Comparison of ENCODE assay signal across 8 cellular contexts in genomic region chr1:26111530-26112406, GRCh38. TPM values are rescaled to one million over a fixed set of nuclear protein-coding genes. Genes with fewer than 3 reads are reported as not detected.
DNase-seq lines count a peak whose midpoint lies in the region; ATAC-seq, FAIRE-seq and TF ChIP-seq lines count a peak whose summit lies in the region.

Gene PDIK1L (plus strand): TSS chr1:26111824. CDS start chr1:26114309, 2,485 bp downstream.

- no peak for FAIRE-seq in small intestine (lab: Jason Lieb, UNC)

- ATAC-seq in GM18909 (IDR thresholded peaks at IDR 0.05; ENCODE audit: poor library complexity, unreplicated experiment) (peak; percentile 70), HG03159 (IDR thresholded peaks at IDR 0.05; ENCODE audit: unreplicated experiment) (peak; percentile 69)

- peaks cover 3 to 4% of the 10 kb centered on the region in 2 donors for H3K4me1 ChIP-seq in small intestine (ENCODE audit: control insufficient read depth in 2 of 2, insufficient read depth in 1 of 2, low read depth in 1 of 2, low read length in 1 of 2)

- peak within 1 kb of the TSS; percentile 97 for H3K27ac ChIP-seq in WERI-Rb-1
- H3K27ac ChIP-seq in small intestine (ENCODE audit: low read depth in 1 of 2, low read length in 1 of 2), result peak within 1 kb of the TSS; percentile 93 to 95

- TF ChIP-seq CTCF in WERI-Rb-1 (IDR thresholded peaks at IDR 0.05; ENCODE audit: low read depth, low read length), result no peak

- H3K36me3 ChIP-seq in WERI-Rb-1 (peaks cover 40% of the 10 kb centered on the region), small intestine (ENCODE audit: control insufficient read depth in 2 of 2, insufficient read depth in 2 of 2, low read length in 2 of 2) (no peaks in the 10 kb centered on the region)

- 0 to 1% (median 0%) methylated on average over 59 to 96 of the region's 96 CpGs for WGBS in small intestine, 3 donors

- in situ Hi-C loops in ACHN (cut with HindIII; ENCODE audit: low pct_ligation_motif_present, low pct_unique_long_range_greater_than_20kb, low sequenced_read_pairs) (no loop called here), T47D (cut with HindIII; ENCODE audit: low pct_unique_long_range_greater_than_20kb, low sequenced_read_pairs) (no loop called here)

- DNase-seq in ACHN, result peak; percentile 93
- DNase-seq in NCI-H2227 (lab: John Stamatoyannopoulos, UW; ENCODE audit: unreplicated experiment), result peak; percentile 98
- peak; percentile 94 for DNase-seq in WERI-Rb-1
- DNase-seq in T47D (ENCODE audit: low read depth in 1 of 2, low spot score in 1 of 2), result peak; percentile 79 to 96
- peak; percentile 91 for DNase-seq in iPS-NIHi7 (ENCODE audit: extremely low spot score)
- peak; percentile 94 for DNase-seq in small intestine

- H3K4me3 ChIP-seq in WERI-Rb-1 (ENCODE audit: low read depth, low read length) (peak within 1 kb of the TSS; percentile 72), small intestine (ENCODE audit: low read depth in 1 of 2, low read length in 2 of 2) (peak within 1 kb of the TSS; percentile 91 to 96)

- H3K9me3 ChIP-seq in WERI-Rb-1 (ENCODE audit: severe bottlenecking) (no peaks in the 10 kb centered on the region), small intestine (ENCODE audit: control insufficient read depth, low read depth) (no peaks in the 10 kb centered on the region)

- H3K27me3 ChIP-seq in WERI-Rb-1 (ENCODE audit: insufficient read depth, low read depth, severe bottlenecking) (no peaks in the 10 kb centered on the region), small intestine (ENCODE audit: control insufficient read depth in 2 of 2, insufficient read depth in 2 of 2, low read length in 2 of 2) (no peaks in the 10 kb centered on the region)

RNA-seq across cellular contexts. Expression of gene PDIK1L, which starts in this region (rescaled TPM):
- polyA plus RNA-seq in small intestine, result 1 to 10 TPM; 3.2 to 5.9 (median 4.7) TPM

Comparison
In these comparisons a context has a peak if more than half of its experiments do, and no peak if none do; other contexts are left out.
1. Peak in every context shown above with its lines: DNase-seq, ATAC-seq, H3K4me3 ChIP-seq and H3K27ac ChIP-seq.